24 cellular contexts compared by ENCODE assay signal in the genomic region with DNA sequence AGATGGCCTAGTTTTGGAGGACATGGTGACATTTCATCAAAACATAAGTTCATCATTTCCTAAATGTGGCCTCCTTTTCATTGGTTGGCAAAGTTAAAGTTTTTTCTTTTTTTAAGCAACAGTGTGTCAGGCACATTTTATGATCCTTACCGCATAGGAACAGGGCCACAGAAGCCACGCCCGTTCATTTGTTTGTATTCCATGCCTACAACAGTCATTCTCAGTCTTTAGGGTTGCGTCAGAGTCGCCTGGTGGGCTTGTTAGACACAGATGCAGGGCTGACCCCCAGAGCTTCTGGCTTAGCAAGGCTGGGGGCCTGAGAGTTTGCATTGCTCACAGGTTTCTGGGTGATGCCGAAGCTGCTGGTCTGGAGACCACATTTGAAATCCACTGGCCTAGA.
"Had no signal": no experiment of that assay in that cellular context is flagged by ENCODE, and none has a peak within 500 bp of the region (broad histone marks: within the 10 kb centered on the region; RNA-seq: fewer than 3 reads in every experiment).

No MANE protein-coding gene starts in this region.

- H3K4me1 ChIP-seq: gastrocnemius medialis, heart right ventricle, parathyroid adenoma, right lobe of liver, upper lobe of right lung had no signal

- H3K36me3 ChIP-seq: esophagus squamous epithelium, gastrocnemius medialis, heart right ventricle, prostate gland, right lobe of liver, tibial nerve, upper lobe of right lung, vagina had no signal

- H3K36me3 Mint-ChIP-seq: mesothelial cell of epicardium; stimulated activated effector memory CD8-positive, alpha-beta T cell treated with anti-CD3 and anti-CD28 coated beads, Interleukin-12 subunit alpha, Interleukin-12 subunit beta, amount 100 ng/mL, for 72 hours had no signal

- H3K9me3 Mint-ChIP-seq: dendritic cell treated with granulocyte-macrophage colony-stimulating factor and Interleukin-4, amounts not matched to agents 40 ng/mL and 50 ng/mL, for 4 days; effector memory CD8-positive, alpha-beta T cell; mesothelial cell of epicardium; stimulated activated effector memory CD8-positive, alpha-beta T cell treated with anti-CD3 and anti-CD28 coated beads, Interleukin-12 subunit alpha, Interleukin-12 subunit beta, amount 100 ng/mL, for 72 hours; stimulated activated naive CD8-positive, alpha-beta T cell treated with anti-CD3 and anti-CD28 coated beads, Interleukin-15, Interleukin-2, amounts not matched to agents 100 ng/mL and 50 ng/mL, for 24 hours had no signal

- DNase-seq: effector memory CD8-positive, alpha-beta T cell; esophagus squamous epithelium; gastrocnemius medialis; heart right ventricle; hypothalamus; kidney glomerular epithelial cell; naive thymus-derived CD4-positive, alpha-beta T cell; nephron progenitor cell; right lobe of liver; stimulated activated CD4-positive, alpha-beta T cell treated with anti-CD3 and anti-CD28 coated beads, Interleukin-4, amount 100 ng/mL, for 1 hour; stimulated activated CD8-positive, alpha-beta memory T cell treated with anti-CD3 and anti-CD28 coated beads, Interleukin-4, amount 100 ng/mL, for 48 hours; testis; upper lobe of right lung had no signal

- H3K27ac ChIP-seq: esophagus squamous epithelium, gastrocnemius medialis, heart right ventricle, parathyroid adenoma, right lobe of liver, upper lobe of right lung, vagina had no signal

- ATAC-seq: effector memory CD8-positive, alpha-beta T cell; gastrocnemius medialis; heart right ventricle; left lobe of liver; naive thymus-derived CD4-positive, alpha-beta T cell; right lobe of liver; stimulated activated effector memory CD8-positive, alpha-beta T cell treated with anti-CD3 and anti-CD28 coated beads, Interleukin-12 subunit alpha, Interleukin-12 subunit beta, amount 100 ng/mL, for 72 hours; upper lobe of right lung had no signal

- H3K27me3 ChIP-seq: right lobe of liver, testis, tibial nerve, upper lobe of right lung, vagina had no signal

- H3K4me1 Mint-ChIP-seq: naive thymus-derived CD4-positive, alpha-beta T cell; stimulated activated effector memory CD8-positive, alpha-beta T cell treated with anti-CD3 and anti-CD28 coated beads, Interleukin-12 subunit alpha, Interleukin-12 subunit beta, amount 100 ng/mL, for 72 hours had no signal

- H3K27ac Mint-ChIP-seq: dendritic cell treated with granulocyte-macrophage colony-stimulating factor and Interleukin-4, amounts not matched to agents 40 ng/mL and 50 ng/mL, for 4 days; effector memory CD8-positive, alpha-beta T cell; mesothelial cell of epicardium; naive thymus-derived CD4-positive, alpha-beta T cell; nephron progenitor cell; stimulated activated effector memory CD8-positive, alpha-beta T cell treated with anti-CD3 and anti-CD28 coated beads, Interleukin-12 subunit alpha, Interleukin-12 subunit beta, amount 100 ng/mL, for 72 hours; stimulated activated naive CD8-positive, alpha-beta T cell treated with anti-CD3 and anti-CD28 coated beads, Interleukin-15, Interleukin-2, amounts not matched to agents 100 ng/mL and 50 ng/mL, for 24 hours had no signal

- H3K9ac ChIP-seq: parathyroid adenoma had no signal

- FAIRE-seq: colon, islet of Langerhans had no signal

- H2AFZ ChIP-seq: parathyroid adenoma had no signal

- H3K4me3 ChIP-seq: esophagus squamous epithelium, gastrocnemius medialis, heart right ventricle, prostate gland, right lobe of liver, testis, tibial nerve, upper lobe of right lung, vagina had no signal

- H3K9me3 ChIP-seq: esophagus squamous epithelium, gastrocnemius medialis, prostate gland, right lobe of liver, testis, tibial nerve, upper lobe of right lung, vagina had no signal

- H3K4me3 Mint-ChIP-seq: dendritic cell treated with granulocyte-macrophage colony-stimulating factor and Interleukin-4, amounts not matched to agents 40 ng/mL and 50 ng/mL, for 4 days; effector memory CD8-positive, alpha-beta T cell; mesothelial cell of epicardium; naive thymus-derived CD4-positive, alpha-beta T cell; nephron progenitor cell; stimulated activated effector memory CD8-positive, alpha-beta T cell treated with anti-CD3 and anti-CD28 coated beads, Interleukin-12 subunit alpha, Interleukin-12 subunit beta, amount 100 ng/mL, for 72 hours; stimulated activated naive CD8-positive, alpha-beta T cell treated with anti-CD3 and anti-CD28 coated beads, Interleukin-15, Interleukin-2, amounts not matched to agents 100 ng/mL and 50 ng/mL, for 24 hours had no signal

- H3K79me2 ChIP-seq: parathyroid adenoma had no signal
